ENCODE assay signal across 8 cellular contexts in genomic region chr11:114208371-114208770, GRCh38.
DNase-seq lines count a peak whose midpoint lies in the region; ATAC-seq and TF ChIP-seq lines count a peak whose summit lies in the region.

No MANE protein-coding gene starts in this region.

- no peak overlapping the region for H3K9ac ChIP-seq in BLaER1

- H3K4me1 ChIP-seq in BLaER1: peaks cover 11% of the 10 kb centered on the region

- H3K36me3 Mint-ChIP-seq in activated T-helper 17 cell treated with anti-CD3 and anti-CD28 coated beads, Interleukin-2, amount 50 U/mL, for 72 hours (ENCODE audit: low read depth): no peaks in the 10 kb centered on the region
- peaks cover 0 to 10% of the 10 kb centered on the region in 2 donors for H3K36me3 Mint-ChIP-seq in naive B cell
- H3K36me3 Mint-ChIP-seq in mesothelial cell of epicardium: no peaks in the 10 kb centered on the region

- H3K4me3 ChIP-seq in BLaER1: no peak overlapping the region

- no peaks in the 10 kb centered on the region for H3K9me3 ChIP-seq in BLaER1

- H4K20me1 ChIP-seq in BLaER1: no peaks in the 10 kb centered on the region

- no peaks in the 10 kb centered on the region for H3K9me3 Mint-ChIP-seq in activated T-helper 17 cell treated with anti-CD3 and anti-CD28 coated beads, Interleukin-2, amount 50 U/mL, for 72 hours
- no peaks in the 10 kb centered on the region for H3K9me3 Mint-ChIP-seq in naive B cell
- H3K9me3 Mint-ChIP-seq in mesothelial cell of epicardium: no peaks in the 10 kb centered on the region

- peak; percentile 98 for ATAC-seq in activated T-helper 17 cell treated with anti-CD3 and anti-CD28 coated beads, Interleukin-2, amount 50 U/mL, for 72 hours (replicated peaks)
- ATAC-seq in naive B cell (ENCODE audit: low read depth in 2 of 2) (peak; percentile 91 to 96), HG03139 (IDR thresholded peaks at IDR 0.05; ENCODE audit: unreplicated experiment) (no peak)

- peak overlapping the region; percentile 6 for H3K27ac Mint-ChIP-seq in activated T-helper 17 cell treated with anti-CD3 and anti-CD28 coated beads, Interleukin-2, amount 50 U/mL, for 72 hours
- peak overlapping the region; percentile 25 to 81 (median 58) for H3K27ac Mint-ChIP-seq in naive B cell
- H3K27ac Mint-ChIP-seq in mesothelial cell of epicardium: no peak overlapping the region

- peak overlapping the region; percentile 42 for H3K4me2 ChIP-seq in BLaER1

- H3K36me3 ChIP-seq in BLaER1: no peaks in the 10 kb centered on the region

- H3K4me3 Mint-ChIP-seq in activated T-helper 17 cell treated with anti-CD3 and anti-CD28 coated beads, Interleukin-2, amount 50 U/mL, for 72 hours: peak overlapping the region; percentile 3
- H3K4me3 Mint-ChIP-seq in naive B cell (peak overlapping the region in 1 of 8 donors; percentile 59), mesothelial cell of epicardium (no peak overlapping the region)

- DNase-seq in HCEC 1CT: peak; percentile 46
- DNase-seq in naive B cell: peak; percentile 45
- DNase-seq in putamen (ENCODE audit: low spot score): no peak
- DNase-seq in AML-193 (lab: John Stamatoyannopoulos, UW): no peak
- no peak for DNase-seq in mesothelial cell of epicardium (ENCODE audit: low spot score in 2 of 2, unreplicated experiment in 2 of 2)

- TF ChIP-seq CTCF in mesothelial cell of epicardium (IDR thresholded peaks at IDR 0.05; ENCODE audit: unreplicated experiment): no peak

- H3K27me3 ChIP-seq in BLaER1: no peaks in the 10 kb centered on the region

- H3K27ac ChIP-seq in BLaER1: no peak overlapping the region

- H3K4me1 Mint-ChIP-seq in activated T-helper 17 cell treated with anti-CD3 and anti-CD28 coated beads, Interleukin-2, amount 50 U/mL, for 72 hours: peaks cover 14% of the 10 kb centered on the region
- peaks cover 18 to 25% (median 22%) of the 10 kb centered on the region in 3 donors for H3K4me1 Mint-ChIP-seq in naive B cell
- H3K4me1 Mint-ChIP-seq in mesothelial cell of epicardium: peaks cover 22% of the 10 kb centered on the region

- no peaks in the 10 kb centered on the region for H3K27me3 Mint-ChIP-seq in activated T-helper 17 cell treated with anti-CD3 and anti-CD28 coated beads, Interleukin-2, amount 50 U/mL, for 72 hours
- H3K27me3 Mint-ChIP-seq in naive B cell: peaks cover 0 to 1% (median 0%) of the 10 kb centered on the region in 3 donors
- peaks cover 44% of the 10 kb centered on the region for H3K27me3 Mint-ChIP-seq in mesothelial cell of epicardium (ENCODE audit: low read depth)

Comparison
In these comparisons a context has a peak if more than half of its experiments do, and no peak if none do; other contexts are left out.
1. DNase-seq: peak in HCEC 1CT (single experiment) and naive B cell (single experiment); none in putamen (single experiment), AML-193 (0 of 2) and mesothelial cell of epicardium (0 of 2).